Comparison of ENCODE assay signal across 1 cellular context in genomic region chr10:108204528-108205313, GRCh38.
TF ChIP-seq lines count a peak whose summit lies in the region.

No MANE protein-coding gene starts in this region.

TF ChIP-seq in GM23338, 12 proteins besides CTCF, POLR2A, EP300 and RAD21 (continued from another document):
- TF ChIP-seq, protein P1, sequence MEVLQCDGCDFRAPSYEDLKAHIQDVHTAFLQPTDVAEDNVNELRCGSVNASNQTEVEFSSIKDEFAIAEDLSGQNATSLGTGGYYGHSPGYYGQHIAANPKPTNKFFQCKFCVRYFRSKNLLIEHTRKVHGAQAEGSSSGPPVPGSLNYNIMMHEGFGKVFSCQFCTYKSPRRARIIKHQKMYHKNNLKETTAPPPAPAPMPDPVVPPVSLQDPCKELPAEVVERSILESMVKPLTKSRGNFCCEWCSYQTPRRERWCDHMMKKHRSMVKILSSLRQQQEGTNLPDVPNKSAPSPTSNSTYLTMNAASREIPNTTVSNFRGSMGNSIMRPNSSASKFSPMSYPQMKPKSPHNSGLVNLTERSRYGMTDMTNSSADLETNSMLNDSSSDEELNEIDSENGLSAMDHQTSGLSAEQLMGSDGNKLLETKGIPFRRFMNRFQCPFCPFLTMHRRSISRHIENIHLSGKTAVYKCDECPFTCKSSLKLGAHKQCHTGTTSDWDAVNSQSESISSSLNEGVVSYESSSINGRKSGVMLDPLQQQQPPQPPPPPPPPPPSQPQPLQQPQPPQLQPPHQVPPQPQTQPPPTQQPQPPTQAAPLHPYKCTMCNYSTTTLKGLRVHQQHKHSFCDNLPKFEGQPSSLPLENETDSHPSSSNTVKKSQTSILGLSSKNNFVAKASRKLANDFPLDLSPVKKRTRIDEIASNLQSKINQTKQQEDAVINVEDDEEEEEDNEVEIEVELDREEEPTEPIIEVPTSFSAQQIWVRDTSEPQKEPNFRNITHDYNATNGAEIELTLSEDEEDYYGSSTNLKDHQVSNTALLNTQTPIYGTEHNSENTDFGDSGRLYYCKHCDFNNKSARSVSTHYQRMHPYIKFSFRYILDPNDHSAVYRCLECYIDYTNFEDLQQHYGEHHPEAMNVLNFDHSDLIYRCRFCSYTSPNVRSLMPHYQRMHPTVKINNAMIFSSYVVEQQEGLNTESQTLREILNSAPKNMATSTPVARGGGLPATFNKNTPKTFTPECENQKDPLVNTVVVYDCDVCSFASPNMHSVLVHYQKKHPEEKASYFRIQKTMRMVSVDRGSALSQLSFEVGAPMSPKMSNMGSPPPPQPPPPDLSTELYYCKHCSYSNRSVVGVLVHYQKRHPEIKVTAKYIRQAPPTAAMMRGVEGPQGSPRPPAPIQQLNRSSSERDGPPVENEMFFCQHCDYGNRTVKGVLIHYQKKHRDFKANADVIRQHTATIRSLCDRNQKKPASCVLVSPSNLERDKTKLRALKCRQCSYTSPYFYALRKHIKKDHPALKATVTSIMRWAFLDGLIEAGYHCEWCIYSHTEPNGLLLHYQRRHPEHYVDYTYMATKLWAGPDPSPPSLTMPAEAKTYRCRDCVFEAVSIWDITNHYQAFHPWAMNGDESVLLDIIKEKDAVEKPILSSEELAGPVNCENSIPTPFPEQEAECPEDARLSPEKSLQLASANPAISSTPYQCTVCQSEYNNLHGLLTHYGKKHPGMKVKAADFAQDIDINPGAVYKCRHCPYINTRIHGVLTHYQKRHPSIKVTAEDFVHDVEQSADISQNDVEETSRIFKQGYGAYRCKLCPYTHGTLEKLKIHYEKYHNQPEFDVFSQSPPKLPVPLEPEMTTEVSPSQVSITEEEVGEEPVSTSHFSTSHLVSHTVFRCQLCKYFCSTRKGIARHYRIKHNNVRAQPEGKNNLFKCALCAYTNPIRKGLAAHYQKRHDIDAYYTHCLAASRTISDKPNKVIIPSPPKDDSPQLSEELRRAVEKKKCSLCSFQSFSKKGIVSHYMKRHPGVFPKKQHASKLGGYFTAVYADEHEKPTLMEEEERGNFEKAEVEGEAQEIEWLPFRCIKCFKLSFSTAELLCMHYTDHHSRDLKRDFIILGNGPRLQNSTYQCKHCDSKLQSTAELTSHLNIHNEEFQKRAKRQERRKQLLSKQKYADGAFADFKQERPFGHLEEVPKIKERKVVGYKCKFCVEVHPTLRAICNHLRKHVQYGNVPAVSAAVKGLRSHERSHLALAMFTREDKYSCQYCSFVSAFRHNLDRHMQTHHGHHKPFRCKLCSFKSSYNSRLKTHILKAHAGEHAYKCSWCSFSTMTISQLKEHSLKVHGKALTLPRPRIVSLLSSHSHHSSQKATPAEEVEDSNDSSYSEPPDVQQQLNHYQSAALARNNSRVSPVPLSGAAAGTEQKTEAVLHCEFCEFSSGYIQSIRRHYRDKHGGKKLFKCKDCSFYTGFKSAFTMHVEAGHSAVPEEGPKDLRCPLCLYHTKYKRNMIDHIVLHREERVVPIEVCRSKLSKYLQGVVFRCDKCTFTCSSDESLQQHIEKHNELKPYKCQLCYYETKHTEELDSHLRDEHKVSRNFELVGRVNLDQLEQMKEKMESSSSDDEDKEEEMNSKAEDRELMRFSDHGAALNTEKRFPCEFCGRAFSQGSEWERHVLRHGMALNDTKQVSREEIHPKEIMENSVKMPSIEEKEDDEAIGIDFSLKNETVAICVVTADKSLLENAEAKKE (CRISPR knock-in tag; IDR thresholded peaks at IDR 0.05) = no peak
- TF ChIP-seq REST (IDR thresholded peaks at IDR 0.05; ENCODE audit: unreplicated experiment) (no peak), ZNF331 (CRISPR knock-in tag; IDR thresholded peaks at IDR 0.05; ENCODE audit: low read depth) (no peak), JUNB (IDR thresholded peaks at IDR 0.05; ENCODE audit: unreplicated experiment) (no peak), ZNF114 (CRISPR knock-in tag; IDR thresholded peaks at IDR 0.05) (no peak)
TF ChIP-seq in GM23338: peak in this region for 0.
